ENCODE assay signal across 8 cellular contexts in the genomic region with DNA sequence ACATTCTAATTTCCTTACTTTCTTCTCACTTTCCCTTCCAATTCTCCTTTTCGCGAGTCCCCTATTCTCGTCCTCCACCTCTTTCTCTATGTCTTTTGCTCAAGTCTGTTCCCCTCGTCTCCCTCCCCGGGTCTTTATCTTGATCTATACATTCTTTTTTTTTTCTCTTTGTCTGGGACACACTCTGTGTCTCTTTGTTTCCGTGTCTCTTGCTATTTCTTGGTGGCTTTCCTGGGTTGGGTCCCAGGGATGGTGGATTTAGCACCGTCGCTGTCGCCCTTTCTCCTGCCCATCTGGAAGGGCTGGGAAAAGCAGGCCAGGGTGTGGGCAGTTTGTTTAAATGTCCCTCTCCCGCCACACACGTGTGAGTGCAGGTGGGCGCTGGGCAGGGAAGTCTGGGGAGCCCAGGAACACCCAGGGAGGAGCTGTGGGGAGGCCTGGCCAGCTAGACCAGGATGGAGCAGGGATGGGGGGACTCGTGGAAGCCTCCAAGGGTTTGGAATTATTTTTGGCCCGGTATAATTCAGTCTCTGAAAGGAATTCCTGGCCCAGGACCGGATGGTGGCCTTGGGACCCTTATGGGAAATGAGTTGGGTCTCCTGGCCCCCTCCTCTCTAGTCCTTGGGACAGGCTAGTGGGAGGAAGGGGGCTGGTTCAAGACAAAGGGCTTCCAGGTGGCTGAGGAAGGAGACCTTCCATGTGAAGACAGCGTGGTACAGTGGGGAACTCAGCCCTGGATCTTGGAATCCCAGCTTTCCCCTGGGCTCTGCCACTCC. TPM values are rescaled to one million over a fixed set of nuclear protein-coding genes. Genes with fewer than 3 reads are reported as not detected.
A peak's percentile ranks its signal among the peaks of the same experiment; 100 is the strongest.
DNase-seq lines count a peak whose midpoint lies in the region; ATAC-seq and TF ChIP-seq lines count a peak whose summit lies in the region.

No MANE protein-coding gene starts in this region.

- intact Hi-C loops in activated CD4-positive, alpha-beta T cell treated with anti-CD3 and anti-CD28 coated beads for 36 hours (cut with DNase I, micrococcal nuclease) = no loop called here
- intact Hi-C loops in right lobe of liver (cut with DNase I) (no loop called here), testis (cut with DNase I; ENCODE audit: low total_unique reads) (no loop called here)

- peak; percentile 23 for ATAC-seq in activated CD4-positive, alpha-beta T cell treated with anti-CD3 and anti-CD28 coated beads for 36 hours
- ATAC-seq in right lobe of liver (peak in 2 of 4 donors; percentile 15 to 34), HG02642 (IDR thresholded peaks at IDR 0.05; ENCODE audit: poor library complexity, unreplicated experiment) (no peak)

- H3K27me3 Mint-ChIP-seq in activated CD4-positive, alpha-beta T cell treated with anti-CD3 and anti-CD28 coated beads for 36 hours = peaks cover 11% of the 10 kb centered on the region
- H3K27me3 Mint-ChIP-seq in brain = peaks cover 3% of the 10 kb centered on the region

- no peak for DNase-seq in activated CD4-positive, alpha-beta T cell treated with anti-CD3 and anti-CD28 coated beads for 36 hours
- DNase-seq in activated CD4-positive, alpha-beta T cell treated with anti-CD3 and anti-CD28 coated beads, Interleukin-2, amount 50 U/mL, for 48 hours = no peak
- DNase-seq in right lobe of liver = no peak
- DNase-seq in testis = no peak
- DNase-seq in NOMO-1 treated with dmso at 0.1 percent for 144 hours (lab: John Stamatoyannopoulos, UW; ENCODE audit: unreplicated experiment) = no peak
- DNase-seq in HPDE6-E6E7 (ENCODE audit: extremely low spot score) = no peak

- peak overlapping the region; percentile 79 for H3K27ac Mint-ChIP-seq in activated CD4-positive, alpha-beta T cell treated with anti-CD3 and anti-CD28 coated beads for 36 hours
- peak overlapping the region; percentile 85 to 98 (median 95) for H3K27ac Mint-ChIP-seq in brain

- H3K4me3 Mint-ChIP-seq in activated CD4-positive, alpha-beta T cell treated with anti-CD3 and anti-CD28 coated beads for 36 hours = peak overlapping the region; percentile 70
- peak overlapping the region; percentile 82 to 89 (median 86) for H3K4me3 Mint-ChIP-seq in brain

- peaks cover 9% of the 10 kb centered on the region for H3K4me1 Mint-ChIP-seq in activated CD4-positive, alpha-beta T cell treated with anti-CD3 and anti-CD28 coated beads for 36 hours
- peaks cover 63% of the 10 kb centered on the region for H3K4me1 Mint-ChIP-seq in brain

- H3K27me3 ChIP-seq in right lobe of liver (peaks cover 0 to 9% of the 10 kb centered on the region in 2 donors), testis (no peaks in the 10 kb centered on the region)

- H3K36me3 ChIP-seq in right lobe of liver = no peaks in the 10 kb centered on the region
- no peaks in the 10 kb centered on the region for H3K36me3 ChIP-seq in testis (ENCODE audit: low read depth, missing control alignments)

- H3K4me3 ChIP-seq in right lobe of liver (peak overlapping the region; percentile 11 to 33 (median 16)), testis (peak overlapping the region; percentile 53 to 55)

- CTCF ChIA-PET in activated CD4-positive, alpha-beta T cell treated with anti-CD3 and anti-CD28 coated beads for 36 hours (lab: Charles Lee) = interaction anchor here (0.7 to 3.9 kb wide), 3 partner anchors 31 to 477 kb away, joined by 3 to 14 read pairs (median 3); no protein-coding TSS in a partner anchor

- WGBS in right lobe of liver (ENCODE audit: insufficient coverage, low coverage, low lambda C conversion rate, missing lambda C conversion rate) = 42% methylated on average over 12 of the region's 16 CpGs
- 12 to 31% methylated on average over 16 of the region's 16 CpGs for WGBS in testis, 2 donors

- H3K4me1 ChIP-seq in right lobe of liver (no peaks in the 10 kb centered on the region), testis (peaks cover 12% of the 10 kb centered on the region)

- no peak for TF ChIP-seq CTCF in brain (conservative IDR thresholded peaks at IDR 0.05)
- TF ChIP-seq CTCF in right lobe of liver (IDR thresholded peaks at IDR 0.05) = no peak
- TF ChIP-seq CTCF in testis (IDR thresholded peaks at IDR 0.05) = no peak

- POLR2A ChIA-PET in activated CD4-positive, alpha-beta T cell treated with anti-CD3 and anti-CD28 coated beads for 36 hours (lab: Charles Lee) = no interaction called here

- H3K27ac ChIP-seq in right lobe of liver (peak overlapping the region; percentile 53 to 79 (median 73)), testis (peak overlapping the region in 1 of 2 donors; percentile 74)

- H3K9me3 ChIP-seq in right lobe of liver (no peaks in the 10 kb centered on the region), testis (no peaks in the 10 kb centered on the region)

- H3K36me3 Mint-ChIP-seq in activated CD4-positive, alpha-beta T cell treated with anti-CD3 and anti-CD28 coated beads for 36 hours (ENCODE audit: low read depth) = peaks cover 2% of the 10 kb centered on the region
- H3K36me3 Mint-ChIP-seq in brain = no peaks in the 10 kb centered on the region

- TF ChIP-seq POLR2A in right lobe of liver (IDR thresholded peaks at IDR 0.05) (no peak), testis (IDR thresholded peaks at IDR 0.05) (no peak)

- no peaks in the 10 kb centered on the region for H3K9me3 Mint-ChIP-seq in activated CD4-positive, alpha-beta T cell treated with anti-CD3 and anti-CD28 coated beads for 36 hours (ENCODE audit: low read depth)
- peaks cover 0 to 3% (median 0%) of the 10 kb centered on the region in 5 experiments for H3K9me3 Mint-ChIP-seq in brain

RNA-seq across cellular contexts. Expression of gene ID3, which starts 9.5 kb away (rescaled TPM):
- total RNA-seq in activated CD4-positive, alpha-beta T cell treated with anti-CD3 and anti-CD28 coated beads for 36 hours = 10 to 100 TPM; 42.6 to 43.9 TPM
- polyA plus RNA-seq in brain (ENCODE audit: insufficient read depth, low read depth, low replicate concordance) (60.1 TPM), testis (ENCODE audit: insufficient read depth, low read depth, low replicate concordance) (24.5 TPM)
- total RNA-seq in right lobe of liver (10 to 100 TPM; 12.7 to 44.6 (median 27.0) TPM), testis (10 to 100 TPM; 27.2 to 34.5 TPM)

RNA-seq across cellular contexts. Expression of gene E2F2, which starts 37.8 kb away (rescaled TPM):
- total RNA-seq in activated CD4-positive, alpha-beta T cell treated with anti-CD3 and anti-CD28 coated beads for 36 hours = 10 to 100 TPM; 25.0 to 32.0 TPM
- 10.2 TPM for polyA plus RNA-seq in brain (ENCODE audit: insufficient read depth, low read depth, low replicate concordance)
- 1 to 10 TPM in 1 of 6 experiments, under 1 TPM in 5; 0.18 to 1.2 (median 0.70) TPM for total RNA-seq in right lobe of liver
- 1 to 10 TPM; 4.2 to 6.6 TPM for total RNA-seq in testis
- polyA plus RNA-seq in testis (ENCODE audit: insufficient read depth, low read depth, low replicate concordance) = 4.8 TPM
